ENCODE assay signal across 23 cellular contexts in genomic region chr2:186303091-186303490, GRCh38.
DNase-seq lines count a peak whose midpoint lies in the region; ATAC-seq, FAIRE-seq and TF ChIP-seq lines count a peak whose summit lies in the region.
"Had no signal": no experiment of that assay in that cellular context is flagged by ENCODE, and none has a peak within 500 bp of the region (broad histone marks: within the 10 kb centered on the region; RNA-seq: fewer than 3 reads in every experiment).

No MANE protein-coding gene starts in this region.

- no peaks in the 10 kb centered on the region for H3K23me2 ChIP-seq in H9 (ENCODE audit: insufficient read length, low read depth, low read length, poor library complexity, severe bottlenecking)

- no peaks in the 10 kb centered on the region for H3K36me3 ChIP-seq in PC-3 (ENCODE audit: low read depth, low read length)
- H3K36me3 ChIP-seq in bronchial epithelial cell (ENCODE audit: control insufficient read depth, insufficient read depth, low read length) = no peaks in the 10 kb centered on the region
- H3K36me3 ChIP-seq: BE2C; BLaER1 treated with 17β-estradiol and CSF1 and Interleukin-3, amounts not matched to agents 10 nM and 100 nM had no signal

- H2BK120ac ChIP-seq in H9 (ENCODE audit: low read depth, low read length, poor library complexity, severe bottlenecking) = no peak overlapping the region

- peaks cover 31 to 34% of the 10 kb centered on the region in 2 experiments for H3K4me1 Mint-ChIP-seq in H9
- no peaks in the 10 kb centered on the region for H3K4me1 Mint-ChIP-seq in CD14-positive monocyte
- H3K4me1 Mint-ChIP-seq: CD4-positive, alpha-beta memory T cell had no signal

- H2BK20ac ChIP-seq in H9 (ENCODE audit: low read depth, low read length, poor library complexity, severe bottlenecking) = no peak overlapping the region

- no peaks in the 10 kb centered on the region for H3K27me3 Mint-ChIP-seq in H9 (ENCODE audit: low read depth)
- H3K27me3 Mint-ChIP-seq in CD14-positive monocyte (ENCODE audit: low read depth in 3 of 3) = no peaks in the 10 kb centered on the region
- H3K27me3 Mint-ChIP-seq: CD4-positive, alpha-beta memory T cell had no signal

- no peak overlapping the region for H3K18ac ChIP-seq in H9 (ENCODE audit: insufficient read length, low read depth, low read length)

- H3K9ac ChIP-seq in PC-3 (ENCODE audit: low read length) = no peak overlapping the region
- H3K9ac ChIP-seq in H9 (ENCODE audit: extremely low read depth, insufficient read length, low read length) = no peak overlapping the region
- H3K9ac ChIP-seq: BLaER1 treated with 17β-estradiol and CSF1 and Interleukin-3, amounts not matched to agents 10 nM and 100 nM had no signal

- POLR2A ChIA-PET in PC-3 (lab: Charles Lee; ENCODE audit: unreplicated experiment) = no interaction called here

- H3T11ph ChIP-seq in H9 (ENCODE audit: low read length) = no peak overlapping the region

- no TSS peak for BruUV-seq in PC-3 (replicated peaks; lab: Mats Ljungman, UMichigan)

- H3K4me1 ChIP-seq in PC-3 (ENCODE audit: insufficient read depth, low read length) (peaks cover 10% of the 10 kb centered on the region), foreskin keratinocyte (peaks cover 12% of the 10 kb centered on the region), H9 (ENCODE audit: insufficient read depth, low read length) (peaks cover 9% of the 10 kb centered on the region)
- H3K4me1 ChIP-seq: A549, BE2C had no signal

- no peaks in the 10 kb centered on the region for H3K79me2 ChIP-seq in PC-3 (ENCODE audit: low read length)
- no peaks in the 10 kb centered on the region for H3K79me2 ChIP-seq in H9 (ENCODE audit: insufficient read depth, low read length)

- no peak for TF ChIP-seq CTCF in PC-3 (conservative IDR thresholded peaks at IDR 0.05; ENCODE audit: low read depth, low read length)
- TF ChIP-seq CTCF in bronchial epithelial cell (IDR thresholded peaks at IDR 0.05; ENCODE audit: insufficient read depth, low read length, severe bottlenecking) = no peak
- no peak for TF ChIP-seq CTCF in foreskin keratinocyte (conservative IDR thresholded peaks at IDR 0.05)
- no peak for TF ChIP-seq CTCF in H9 (conservative IDR thresholded peaks at IDR 0.05)
- no peak for TF ChIP-seq CTCF in CD14-positive monocyte (IDR thresholded peaks at IDR 0.05)

- H3K79me1 ChIP-seq in H9 (ENCODE audit: insufficient read depth, low read depth, low read length, poor library complexity, severe bottlenecking) = no peaks in the 10 kb centered on the region

- H3K4me2 ChIP-seq in PC-3 (ENCODE audit: low read length) (no peak overlapping the region), H9 (ENCODE audit: insufficient read depth, insufficient read length, low read length) (no peak overlapping the region)
- H3K4me2 ChIP-seq: A549; BLaER1 treated with 17β-estradiol and CSF1 and Interleukin-3, amounts not matched to agents 10 nM and 100 nM had no signal

- H3K9me3 ChIP-seq in PC-3 (ENCODE audit: low read length) = no peaks in the 10 kb centered on the region
- no peaks in the 10 kb centered on the region for H3K9me3 ChIP-seq in H9 (ENCODE audit: control insufficient read depth, low read depth, low read length)
- H3K9me3 ChIP-seq: A549, BE2C had no signal

- no peak overlapping the region for H3K14ac ChIP-seq in H9 (ENCODE audit: insufficient read depth, low read length)

- no peak for FAIRE-seq in bronchial epithelial cell (lab: Jason Lieb, UNC)
- FAIRE-seq: A549, G401.6, GM12892, GM19239, H54 had no signal

- no peak overlapping the region for H2BK15ac ChIP-seq in H9 (ENCODE audit: low read depth, low read length)

- H3K4ac ChIP-seq in H9 (ENCODE audit: low read depth, low read length) = no peak overlapping the region

- H3K4me3 Mint-ChIP-seq in H9 = no peak overlapping the region
- H3K4me3 Mint-ChIP-seq in CD14-positive monocyte = no peak overlapping the region
- H3K4me3 Mint-ChIP-seq: CD4-positive, alpha-beta memory T cell had no signal

- H3K9me2 ChIP-seq in PC-3 (replicated peaks; ENCODE audit: low read length) = no peaks in the 10 kb centered on the region

- no peak overlapping the region for H3K27ac ChIP-seq in PC-3 (ENCODE audit: low read length)
- peak overlapping the region; percentile 54 for H3K27ac ChIP-seq in foreskin keratinocyte
- no peak overlapping the region for H3K27ac ChIP-seq in H9 (ENCODE audit: insufficient read length, low read depth, low read length)
- H3K27ac ChIP-seq: A549; BLaER1 treated with 17β-estradiol and CSF1 and Interleukin-3, amounts not matched to agents 10 nM and 100 nM had no signal

- no peaks in the 10 kb centered on the region for H3F3A ChIP-seq in PC-3 (ENCODE audit: low read length, unreplicated experiment)

- CTCF ChIA-PET in PC-3 (lab: Charles Lee) = no interaction called here

- no peak overlapping the region for H4K91ac ChIP-seq in H9 (ENCODE audit: insufficient read length, low read depth, low read length)

- no CpG with 5 or more reads among the region's 2 CpGs for WGBS in H9 (ENCODE audit: extremely low coverage, insufficient read length, low lambda C conversion rate)

- no peak overlapping the region for H3K4me3 ChIP-seq in PC-3 (ENCODE audit: low read length)
- H3K4me3 ChIP-seq in bronchial epithelial cell (ENCODE audit: low read depth, low read length) = no peak overlapping the region
- H3K4me3 ChIP-seq: A549; BLaER1 treated with 17β-estradiol and CSF1 and Interleukin-3, amounts not matched to agents 10 nM and 100 nM had no signal

- H3K56ac ChIP-seq in H9 (ENCODE audit: insufficient read length, low read depth, low read length) = no peak overlapping the region

- H3K27ac Mint-ChIP-seq in H9 (no peak overlapping the region), CD14-positive monocyte (no peak overlapping the region)
- H3K27ac Mint-ChIP-seq: CD4-positive, alpha-beta memory T cell had no signal

- intact Hi-C loops in PC-3 (cut with micrococcal nuclease) = no loop called here
- intact Hi-C loops in CD14-positive monocyte (cut with micrococcal nuclease) = no loop called here

- H3K27me3 ChIP-seq in PC-3 (ENCODE audit: low read length) (no peaks in the 10 kb centered on the region), bronchial epithelial cell (ENCODE audit: control insufficient read depth, insufficient read depth, low read length) (no peaks in the 10 kb centered on the region), foreskin keratinocyte (no peaks in the 10 kb centered on the region), H9 (ENCODE audit: insufficient read depth, low read length) (no peaks in the 10 kb centered on the region)
- H3K27me3 ChIP-seq: BE2C; BLaER1 treated with 17β-estradiol and CSF1 and Interleukin-3, amounts not matched to agents 10 nM and 100 nM had no signal

- H2AFZ ChIP-seq in PC-3 (ENCODE audit: low read length) = no peak overlapping the region
- no peak overlapping the region for H2AFZ ChIP-seq in H9 (ENCODE audit: low read length)

- H3K9me3 Mint-ChIP-seq in H9 = no peaks in the 10 kb centered on the region
- peaks cover 3 to 13% (median 4%) of the 10 kb centered on the region in 7 donors for H3K9me3 Mint-ChIP-seq in CD14-positive monocyte

- no peaks in the 10 kb centered on the region for H4K20me1 ChIP-seq in PC-3 (ENCODE audit: low read length)
- H4K20me1 ChIP-seq in H9 (ENCODE audit: control insufficient read depth, insufficient read depth, insufficient read length) = no peaks in the 10 kb centered on the region
- H4K20me1 ChIP-seq: BLaER1 treated with 17β-estradiol and CSF1 and Interleukin-3, amounts not matched to agents 10 nM and 100 nM had no signal

- H4K5ac ChIP-seq in H9 (ENCODE audit: insufficient read length, low read depth, low read length) = no peak overlapping the region

- H2BK5ac ChIP-seq in H9 (ENCODE audit: insufficient read length, low read length) = no peak overlapping the region

- no peak overlapping the region for H2AK5ac ChIP-seq in H9 (ENCODE audit: insufficient read length, low read length)

- DNase-seq in HCEC 1CT = peak; percentile 5
- DNase-seq in PC-3 = peak; percentile 57
- DNase-seq in bronchial epithelial cell (ENCODE audit: low read depth) = peak; percentile 94
- peak; percentile 26 to 54 for DNase-seq in foreskin keratinocyte
- DNase-seq in H9 = no peak
- no peak for DNase-seq in CD14-positive monocyte (ENCODE audit: low spot score)
- DNase-seq: 8988T; ACHN; AML-193; BE2C; CD4-positive, alpha-beta memory T cell; COR-L47; DMS153; DND-41; GOT3 had no signal

- H3K36me3 Mint-ChIP-seq in H9 (ENCODE audit: insufficient read depth in 1 of 3, low read depth in 3 of 3) = no peaks in the 10 kb centered on the region
- H3K36me3 Mint-ChIP-seq in CD14-positive monocyte = no peaks in the 10 kb centered on the region

- H2BK12ac ChIP-seq in H9 (ENCODE audit: insufficient read length, low read depth, low read length) = no peak overlapping the region

- no peak overlapping the region for H4K8ac ChIP-seq in H9 (replicated peaks; ENCODE audit: insufficient read length, low read depth, low read length)

- peak; percentile 24; the same call in 1 of the 2 replicates for ATAC-seq in PC-3
- ATAC-seq in foreskin keratinocyte = peak; percentile 83
- ATAC-seq in GM21423 (IDR thresholded peaks at IDR 0.05; ENCODE audit: unreplicated experiment) = no peak
- ATAC-seq: A549, HCT116 had no signal

- H3K23ac ChIP-seq in H9 (ENCODE audit: insufficient read length, low read depth, low read length) = no peak overlapping the region

Comparison
In these comparisons a context has a peak if more than half of its experiments do, and no peak if none do; other contexts are left out.
1. DNase-seq: peak in HCEC 1CT (single experiment), PC-3 (single experiment), bronchial epithelial cell (single experiment) and foreskin keratinocyte (2 of 2); none in H9 (single experiment) and CD14-positive monocyte (single experiment).